Comparison of ENCODE assay signal across 13 cellular contexts in genomic region chr2:213627054-213627710, GRCh38.
DNase-seq lines count a peak whose midpoint lies in the region; ATAC-seq lines count a peak whose summit lies in the region.
"Had no signal": no experiment of that assay in that cellular context is flagged by ENCODE, and none has a peak within 500 bp of the region (broad histone marks: within the 10 kb centered on the region; RNA-seq: fewer than 3 reads in every experiment).

No MANE protein-coding gene starts in this region.

- ATAC-seq in GM18909 (IDR thresholded peaks at IDR 0.05; ENCODE audit: poor library complexity, unreplicated experiment) (peak; percentile 61), HG02623 (IDR thresholded peaks at IDR 0.05; ENCODE audit: unreplicated experiment) (peak; percentile 44)
- ATAC-seq: upper lobe of right lung had no signal

- DNase-seq in ELR (ENCODE audit: low read depth) (peak; percentile 2), HT-29 (ENCODE audit: low spot score) (peak; percentile 25), NCI-H2107 treated with DMSO at 0.1 percent for 48 hours (lab: John Stamatoyannopoulos, UW; ENCODE audit: unreplicated experiment) (no peak), LoVo (ENCODE audit: low spot score) (no peak), NCI-H187 (lab: John Stamatoyannopoulos, UW) (no peak), GM19240 (ENCODE audit: insufficient read length, low spot score) (no peak)
- DNase-seq: activated CD8-positive, alpha-beta memory T cell treated with anti-CD3 and anti-CD28 coated beads, Interleukin-2, amount 50 U/mL, for 4 hours; foreskin fibroblast; NCI-H510A treated with DMSO at 0.1 percent for 48 hours; SHP77 treated with DMSO at 0.1 percent for 48 hours; upper lobe of right lung had no signal

Comparison
In these comparisons a context has a peak if more than half of its experiments do, and no peak if none do; other contexts are left out.
1. DNase-seq: peak in ELR (single experiment) and HT-29 (single experiment); none in NCI-H2107 treated with DMSO at 0.1 percent for 48 hours (single experiment), LoVo (single experiment), NCI-H187 (0 of 2) and GM19240 (single experiment).